Comparison of ENCODE assay signal across 8 cellular contexts in the genomic region with DNA sequence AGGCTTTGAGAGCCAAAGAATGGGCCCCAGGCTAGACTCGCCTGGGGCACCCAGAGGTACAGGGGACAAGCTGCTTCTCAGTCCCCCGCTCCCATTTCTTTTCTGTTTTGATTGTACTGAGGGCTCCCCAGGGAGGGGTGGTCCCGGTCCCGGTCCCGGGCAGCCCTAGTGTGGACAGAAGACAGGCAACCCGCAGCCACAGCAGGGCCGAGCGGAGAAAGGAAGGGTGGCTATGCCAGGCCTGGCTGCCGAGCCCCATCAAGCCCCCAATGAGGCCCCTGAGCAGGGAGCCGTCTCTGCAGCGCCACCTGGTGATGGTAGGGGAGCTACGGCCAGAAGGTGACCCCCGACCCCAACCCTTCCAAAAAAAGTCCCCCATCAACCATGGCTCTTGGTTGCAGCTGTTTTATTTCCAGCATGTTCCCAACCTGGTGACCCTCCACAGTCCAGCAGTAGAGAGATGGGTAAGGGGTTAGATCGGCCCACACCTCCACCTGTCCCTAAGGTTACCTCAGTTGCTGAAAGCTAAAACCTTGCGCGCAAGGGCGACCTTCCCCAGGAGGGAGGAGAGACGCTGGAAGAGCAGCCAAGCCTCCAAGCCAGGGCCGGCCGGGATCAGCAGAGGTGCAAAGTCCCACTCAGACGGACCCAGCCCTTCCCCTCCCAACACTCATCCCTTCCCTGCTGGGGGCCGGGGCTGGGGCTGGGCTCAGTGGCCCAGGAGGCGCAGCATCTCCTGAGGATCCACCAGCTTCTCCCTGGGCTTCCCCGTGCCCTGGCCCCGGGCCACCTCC. TPM values are rescaled to one million over a fixed set of nuclear protein-coding genes. Genes with fewer than 3 reads are reported as not detected.
DNase-seq lines count a peak whose midpoint lies in the region; ATAC-seq and TF ChIP-seq lines count a peak whose summit lies in the region.

No MANE protein-coding gene starts in this region.

- BruUV-seq in PC-9 (replicated peaks; lab: Mats Ljungman, UMichigan), result no TSS peak

- no peak overlapping the region for H3K4me3 ChIP-seq in PC-9
- no peak overlapping the region for H3K4me3 ChIP-seq in uterus

- no peaks in the 10 kb centered on the region for H3K36me3 Mint-ChIP-seq in progenitor cell of endocrine pancreas (ENCODE audit: insufficient read depth)

- peaks cover 37% of the 10 kb centered on the region for H3K27me3 Mint-ChIP-seq in progenitor cell of endocrine pancreas

- H3K36me3 ChIP-seq in PC-9 (ENCODE audit: low read depth), result no peaks in the 10 kb centered on the region
- no peaks in the 10 kb centered on the region for H3K36me3 ChIP-seq in uterus

- no peaks in the 10 kb centered on the region for H3K79me2 ChIP-seq in PC-9 (ENCODE audit: low read depth)

- no peak overlapping the region for H3K27ac ChIP-seq in PC-9
- no peak overlapping the region for H3K27ac ChIP-seq in uterus

- peak; percentile 59 for DNase-seq in ACHN
- peak; percentile 84 for DNase-seq in GM13977 (ENCODE audit: low spot score)
- peak in 1 of 2 experiments; percentile 29 for DNase-seq in PC-9
- DNase-seq in activated effector memory CD4-positive, alpha-beta T cell treated with Interleukin-2 at 50 U/mL for 16 hours, result peak; percentile 49
- peak; percentile 83 for DNase-seq in germinal center (ENCODE audit: low spot score)
- DNase-seq in progenitor cell of endocrine pancreas (ENCODE audit: low spot score, unreplicated experiment), result peak; percentile 81
- DNase-seq in uterus, result peak in 1 of 2 donors; percentile 47

- in situ Hi-C loops in ACHN (cut with HindIII; ENCODE audit: low pct_ligation_motif_present, low pct_unique_long_range_greater_than_20kb, low sequenced_read_pairs) (no loop called here), GM13977 (cut with MboI; ENCODE audit: low pct_unique_long_range_greater_than_20kb, low sequenced_read_pairs, unreplicated experiment) (loop anchor here (10.0 kb wide), 1 partner anchor 118 kb away; the partner anchor contains the start of gene NHERF1)

- no peaks in the 10 kb centered on the region for H3K9me3 Mint-ChIP-seq in progenitor cell of endocrine pancreas (ENCODE audit: low read depth)

- ATAC-seq in GM19397 (IDR thresholded peaks at IDR 0.05; ENCODE audit: unreplicated experiment), result no peak

- H3K27me3 ChIP-seq in PC-9 (ENCODE audit: insufficient read depth, low read depth) (peaks cover 23% of the 10 kb centered on the region; the same call in 1 of the 2 replicates), uterus (peaks cover 18 to 31% of the 10 kb centered on the region in 2 donors)

- no peak overlapping the region for H3K27ac Mint-ChIP-seq in progenitor cell of endocrine pancreas

- H3K4me3 Mint-ChIP-seq in progenitor cell of endocrine pancreas (ENCODE audit: low read depth), result no peak overlapping the region

- no peaks in the 10 kb centered on the region for H3K9me3 ChIP-seq in PC-9 (ENCODE audit: insufficient read depth, low read depth)
- no peaks in the 10 kb centered on the region for H3K9me3 ChIP-seq in uterus

- H3K4me1 ChIP-seq in PC-9 (replicated peaks; ENCODE audit: insufficient read depth) (no peaks in the 10 kb centered on the region), uterus (peaks cover 0 to 18% of the 10 kb centered on the region in 2 donors)

- TF ChIP-seq POLR2A in uterus (IDR thresholded peaks at IDR 0.05), result no peak

- peaks cover 2% of the 10 kb centered on the region; the same call in 1 of the 2 replicates for H3F3A ChIP-seq in PC-9 (ENCODE audit: insufficient read depth, low read depth)

- POLR2A ChIA-PET in PC-9 (lab: Charles Lee; ENCODE audit: unreplicated experiment), result interaction anchor here (0.7 kb wide), 1 partner anchor 282 kb away, joined by 4 read pairs; no protein-coding TSS in a partner anchor

- no peak overlapping the region for H2AFZ ChIP-seq in PC-9

- peak; percentile 74 for TF ChIP-seq CTCF in GM13977 (IDR thresholded peaks at IDR 0.05; ENCODE audit: extremely low read depth, insufficient read depth, missing control alignments)
- peak; percentile 66 for TF ChIP-seq CTCF in PC-9 (conservative IDR thresholded peaks at IDR 0.05)
- TF ChIP-seq CTCF in progenitor cell of endocrine pancreas (IDR thresholded peaks at IDR 0.05; ENCODE audit: unreplicated experiment), result peak; percentile 82
- TF ChIP-seq CTCF in uterus (IDR thresholded peaks at IDR 0.05), result peak; percentile 43 to 58 (median 52)

- intact Hi-C loops in PC-9 (cut with micrococcal nuclease; ENCODE audit: unreplicated experiment), result no loop called here
- intact Hi-C loops in uterus (cut with DNase I; ENCODE audit: low total_unique reads), result loop anchor here (5.0 to 10.0 kb wide), 2 partner anchors 70 to 118 kb away; partner anchors contain the start of gene NHERF1

- no peaks in the 10 kb centered on the region for H4K20me1 ChIP-seq in PC-9 (ENCODE audit: insufficient read depth)

- H3K9me2 ChIP-seq in PC-9 (ENCODE audit: insufficient read depth), result no peaks in the 10 kb centered on the region

- peaks cover 2% of the 10 kb centered on the region for H3K4me1 Mint-ChIP-seq in progenitor cell of endocrine pancreas (ENCODE audit: low read depth)

- CTCF ChIA-PET in PC-9 (lab: Charles Lee), result interaction anchor here (0.5 to 1.9 kb wide), 9 partner anchors 9 to 205 kb away, joined by 3 to 14 read pairs (median 5); partner anchors contain the start of gene NAT9

- H3K4me2 ChIP-seq in PC-9, result no peak overlapping the region

RNA-seq across cellular contexts. Expression of gene GRIN2C, which starts 2.6 kb away (rescaled TPM):
- total RNA-seq in PC-9 (2021), result 0.11 TPM in 1 of 2 replicates, not detected in the other
- 0.57 and 0.84 TPM in 2 replicates for total RNA-seq in progenitor cell of endocrine pancreas
- under 1 TPM in 2 of 4 donors, not detected in 2; 0.55 to 0.90 TPM for total RNA-seq in uterus

RNA-seq across cellular contexts. Expression of gene FDXR, which starts 10.5 kb away (rescaled TPM):
- 18.2 and 30.7 TPM in 2 replicates for total RNA-seq in PC-9 (2021)
- 16.9 and 18.2 TPM in 2 replicates for total RNA-seq in progenitor cell of endocrine pancreas
- total RNA-seq in uterus, result 10 to 100 TPM in 1 of 4 donors, 1 to 10 TPM in 2, not detected in 1; 5.1 to 13.4 (median 7.2) TPM

RNA-seq across cellular contexts. Expression of gene FADS6, which starts 31.1 kb away (rescaled TPM):
- total RNA-seq in PC-9 (2021) (not detected in 2 replicates), progenitor cell of endocrine pancreas (0.14 and 0.42 TPM in 2 replicates), uterus (not detected)
